8 cellular contexts compared by ENCODE assay signal in the genomic region with DNA sequence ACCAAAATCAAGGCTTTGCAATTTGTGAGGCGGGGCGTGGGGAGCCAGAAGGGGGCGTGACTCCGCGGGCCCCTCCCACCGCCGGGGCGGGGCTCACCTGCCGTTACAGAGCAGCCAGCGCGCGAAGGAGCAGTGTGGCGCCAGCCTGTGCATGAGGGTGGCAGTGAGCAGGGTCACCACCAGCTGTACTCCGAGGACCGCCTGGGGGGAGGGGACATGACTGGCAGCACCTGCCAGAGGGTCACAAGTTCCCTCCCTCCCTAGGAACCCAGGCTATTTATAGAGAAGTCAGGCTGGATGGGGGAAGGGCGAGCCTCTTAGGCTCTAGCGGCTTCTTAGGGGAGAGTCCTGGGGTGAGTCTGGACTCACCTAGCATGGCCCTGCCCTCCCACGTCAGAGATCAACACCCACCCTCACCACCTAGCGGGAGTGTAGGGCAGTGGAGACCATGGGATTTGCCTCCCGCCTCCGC. TPM values are rescaled to one million over a fixed set of nuclear protein-coding genes. Genes with fewer than 3 reads are reported as not detected.
A peak's percentile ranks its signal among the peaks of the same experiment; 100 is the strongest.
DNase-seq lines count a peak whose midpoint lies in the region; ATAC-seq and FAIRE-seq lines count a peak whose summit lies in the region.
"Had no signal": no experiment of that assay in that cellular context is flagged by ENCODE, and none has a peak within 500 bp of the region (broad histone marks: within the 10 kb centered on the region; RNA-seq: fewer than 3 reads in every experiment).

No MANE protein-coding gene starts in this region.

- H3K4me3 Mint-ChIP-seq in IgD-negative memory B cell, result peak overlapping the region in 3 of 4 donors; percentile 63 to 75 (median 67)
- H3K4me3 Mint-ChIP-seq: effector memory CD8-positive, alpha-beta T cell had no signal

- H3K4me1 ChIP-seq in right cardiac atrium (ENCODE audit: control insufficient read depth, insufficient read depth, low read length), result no peaks in the 10 kb centered on the region

- peaks cover 5 to 22% (median 14%) of the 10 kb centered on the region in 3 donors for H3K4me1 Mint-ChIP-seq in IgD-negative memory B cell

- no peaks in the 10 kb centered on the region for H3K27me3 Mint-ChIP-seq in IgD-negative memory B cell
- H3K27me3 Mint-ChIP-seq: effector memory CD8-positive, alpha-beta T cell had no signal

- no peaks in the 10 kb centered on the region for H3K9me3 ChIP-seq in right cardiac atrium (ENCODE audit: control insufficient read depth, low read length)

- no peak overlapping the region for H3K4me3 ChIP-seq in right cardiac atrium (ENCODE audit: low read length)

- H3K27me3 ChIP-seq in right cardiac atrium (ENCODE audit: control insufficient read depth, insufficient read depth), result no peaks in the 10 kb centered on the region

- peak overlapping the region in 2 of 3 donors; percentile 25 to 43 for H3K27ac Mint-ChIP-seq in IgD-negative memory B cell
- H3K27ac Mint-ChIP-seq: effector memory CD8-positive, alpha-beta T cell had no signal

- peaks cover 8% of the 10 kb centered on the region for H3K36me3 Mint-ChIP-seq in IgD-negative memory B cell

- DNase-seq in SHP77 treated with DMSO at 0.1 percent for 48 hours (lab: John Stamatoyannopoulos, UW), result peak; percentile 79
- peak; percentile 54 to 90 (median 87) for DNase-seq in right cardiac atrium
- peak; percentile 34 for DNase-seq in stimulated activated CD4-positive, alpha-beta T cell treated with anti-CD3 and anti-CD28 coated beads, Interleukin-4, amount 100 ng/mL, for 24 hours
- no peak for DNase-seq in NCI-H1048 (lab: John Stamatoyannopoulos, UW)
- DNase-seq in GM19239 (ENCODE audit: insufficient read length, low spot score), result no peak

- ATAC-seq in right cardiac atrium (peak; percentile 45 to 65), GM21528 (IDR thresholded peaks at IDR 0.05; ENCODE audit: low FRiP score, unreplicated experiment) (no peak)
- ATAC-seq: effector memory CD8-positive, alpha-beta T cell had no signal

- H3K9me3 Mint-ChIP-seq in IgD-negative memory B cell, result peaks cover 0 to 5% (median 2%) of the 10 kb centered on the region in 3 donors

- no peak overlapping the region for H3K27ac ChIP-seq in right cardiac atrium (ENCODE audit: low read length)

- FAIRE-seq in GM19239 (lab: Jason Lieb, UNC), result no peak

- intact Hi-C loops in right cardiac atrium (cut with DNase I), result loop anchor here in 3 of 4 donors (5.0 to 10.0 kb wide), 3 partner anchors 70 to 77 kb away; a partner anchor contains a TSS

- 25% methylated on average over 21 of the region's 21 CpGs for WGBS in right cardiac atrium

RNA-seq across cellular contexts. Expression of a gene that starts 3.6 kb away (rescaled TPM):
- polyA plus RNA-seq in IgD-negative memory B cell (18.5 TPM), right cardiac atrium (19.5 TPM)
- total RNA-seq in right cardiac atrium, result 10 to 100 TPM; 14.0 to 27.0 (median 21.0) TPM

RNA-seq across cellular contexts. Expression of a gene that starts 35.3 kb away (rescaled TPM):
- polyA plus RNA-seq in IgD-negative memory B cell (1.8 TPM), right cardiac atrium (0.23 TPM)
- 1 to 10 TPM in 1 of 4 donors, under 1 TPM in 3; 0.42 to 1.1 (median 0.47) TPM for total RNA-seq in right cardiac atrium

RNA-seq across cellular contexts. Expression of a gene that starts 57.2 kb away (rescaled TPM):
- polyA plus RNA-seq in IgD-negative memory B cell (21.6 TPM), right cardiac atrium (30.3 TPM)
- total RNA-seq in right cardiac atrium, result 10 to 100 TPM; 27.5 to 33.2 (median 31.3) TPM

RNA-seq across cellular contexts. Expression of a gene that starts 57.3 kb away (rescaled TPM):
- 91.4 TPM for polyA plus RNA-seq in IgD-negative memory B cell
- total RNA-seq in right cardiac atrium, result 10 to 100 TPM; 35.2 to 46.1 (median 44.7) TPM
- polyA plus RNA-seq in right cardiac atrium, result 55.0 TPM

Comparison
In these comparisons a context has a peak if more than half of its experiments do, and no peak if none do; other contexts are left out.
1. DNase-seq: peak in SHP77 treated with DMSO at 0.1 percent for 48 hours (single experiment), right cardiac atrium (3 of 3) and stimulated activated CD4-positive, alpha-beta T cell treated with anti-CD3 and anti-CD28 coated beads, Interleukin-4, amount 100 ng/mL, for 24 hours (single experiment); none in NCI-H1048 (single experiment) and GM19239 (single experiment).